Comparison of ENCODE assay signal across 1 cellular context in genomic region chr12:48024735-48025134, GRCh38.
A peak's percentile ranks its signal among the peaks of the same experiment; 100 is the strongest.
TF ChIP-seq lines count a peak whose summit lies in the region.

No MANE protein-coding gene starts in this region.

TF ChIP-seq in H1, 55 proteins besides CTCF, POLR2A, EP300 and RAD21:
- TF ChIP-seq EZH2 (IDR thresholded peaks at IDR 0.05; ENCODE audit: low read depth, low read length, severe bottlenecking) (peak; percentile 27), SIX5 (IDR thresholded peaks at IDR 0.05; ENCODE audit: low read depth, low read length) (no peak)
TF ChIP-seq in H1: peak in this region for 1.
